In genomic region chr21:35203093-35204021, GRCh38 we compare ENCODE assay signal across 13 cellular contexts.
A peak's percentile ranks its signal among the peaks of the same experiment; 100 is the strongest.
DNase-seq lines count a peak whose midpoint lies in the region; ATAC-seq, FAIRE-seq and TF ChIP-seq lines count a peak whose summit lies in the region.
"Had no signal": no experiment of that assay in that cellular context is flagged by ENCODE, and none has a peak within 500 bp of the region (broad histone marks: within the 10 kb centered on the region; RNA-seq: fewer than 3 reads in every experiment).

No MANE protein-coding gene starts in this region.

- H3K36me3 ChIP-seq in breast epithelium (no peaks in the 10 kb centered on the region), GM12878 (ENCODE audit: control insufficient read depth in 2 of 2, insufficient read depth in 2 of 2, low read length in 1 of 2) (no peaks in the 10 kb centered on the region), vagina (no peaks in the 10 kb centered on the region)

- no peak for TF ChIP-seq RAD21 in GM12878 (IDR thresholded peaks at IDR 0.05; ENCODE audit: insufficient read depth, low read depth, low read length)

- TF ChIP-seq CTCF in MCF 10A (IDR thresholded peaks at IDR 0.05; ENCODE audit: unreplicated experiment): no peak
- TF ChIP-seq CTCF in breast epithelium (IDR thresholded peaks at IDR 0.05): no peak
- no peak for TF ChIP-seq CTCF in GM12878 (IDR thresholded peaks at IDR 0.05 in 2 of 3, conservative IDR thresholded peaks at IDR 0.05 in 1 of 3; ENCODE audit: control insufficient read depth in 2 of 3, extremely low read depth in 1 of 3, insufficient read depth in 1 of 3, low read depth in 3 of 3, low read length in 3 of 3)
- no peak for TF ChIP-seq CTCF in vagina (IDR thresholded peaks at IDR 0.05)

- in situ Hi-C loops in GM12878 (cut with MboI): no loop called here

- H3K9me3 Mint-ChIP-seq in MCF 10A (ENCODE audit: unreplicated experiment): no peaks in the 10 kb centered on the region
- no peaks in the 10 kb centered on the region for H3K9me3 Mint-ChIP-seq in activated naive CD4-positive, alpha-beta T cell treated with anti-CD3 and anti-CD28 coated beads for 36 hours

- TF ChIP-seq EP300 in GM12878 (IDR thresholded peaks at IDR 0.05; ENCODE audit: borderline replicate concordance in 1 of 2, control insufficient read depth in 1 of 2, low read depth in 2 of 2, low read length in 2 of 2): no peak

- no peaks in the 10 kb centered on the region for H3K79me2 ChIP-seq in GM12878 (ENCODE audit: control insufficient read depth, insufficient read depth, low read length)

- SMC1A ChIA-PET in GM12878 (lab: Charles Lee; ENCODE audit: uncharacterized antibody, unreplicated experiment): no interaction called here

- no peaks in the 10 kb centered on the region for H3K27me3 Mint-ChIP-seq in MCF 10A (ENCODE audit: insufficient read depth, unreplicated experiment)
- no peaks in the 10 kb centered on the region for H3K27me3 Mint-ChIP-seq in activated naive CD4-positive, alpha-beta T cell treated with anti-CD3 and anti-CD28 coated beads for 36 hours (ENCODE audit: low read depth)

- no peak overlapping the region for H3K4me2 ChIP-seq in GM12878 (ENCODE audit: control insufficient read depth, insufficient read depth)

- peak; percentile 31 for FAIRE-seq in GM12878 (lab: Jason Lieb, UNC)

- CTCF ChIA-PET in MCF 10A (lab: Yijun Ruan, JAX) (interaction anchor here (1.3 kb wide), 1 partner anchor 197 kb away, joined by 3 read pairs; no protein-coding TSS in a partner anchor), GM12878 (lab: Yijun Ruan, JAX) (no interaction called here)
- CTCF ChIA-PET in activated naive CD4-positive, alpha-beta T cell treated with anti-CD3 and anti-CD28 coated beads for 36 hours (lab: Charles Lee): interaction anchor here (1.3 to 2.3 kb wide), 2 partner anchors 23 to 152 kb away, joined by 5 to 8 read pairs; no protein-coding TSS in a partner anchor

- intact Hi-C loops in MCF 10A (cut with micrococcal nuclease): no loop called here
- intact Hi-C loops in breast epithelium (cut with DNase I; ENCODE audit: low total_unique reads): no loop called here
- intact Hi-C loops in GM12878 (cut with micrococcal nuclease; ENCODE audit: unreplicated experiment): no loop called here
- intact Hi-C loops in vagina (cut with DNase I): no loop called here
- intact Hi-C loops in activated naive CD4-positive, alpha-beta T cell treated with anti-CD3 and anti-CD28 coated beads for 36 hours (cut with micrococcal nuclease): no loop called here

- peaks cover 28% of the 10 kb centered on the region for H3K4me1 Mint-ChIP-seq in MCF 10A (ENCODE audit: insufficient read depth, unreplicated experiment)
- peaks cover 58% of the 10 kb centered on the region for H3K4me1 Mint-ChIP-seq in activated naive CD4-positive, alpha-beta T cell treated with anti-CD3 and anti-CD28 coated beads for 36 hours (ENCODE audit: low read depth)

- H2AFZ ChIP-seq in GM12878 (ENCODE audit: control insufficient read depth, low read depth, low read length): no peak overlapping the region

- BruUV-seq in MCF 10A (replicated peaks; lab: Mats Ljungman, UMichigan): no TSS peak
- BruUV-seq in GM12878 (replicated peaks; lab: Mats Ljungman, UMichigan): no TSS peak

- H3K27ac Mint-ChIP-seq in MCF 10A (ENCODE audit: low read depth, unreplicated experiment): no peak overlapping the region
- H3K27ac Mint-ChIP-seq in activated naive CD4-positive, alpha-beta T cell treated with anti-CD3 and anti-CD28 coated beads for 36 hours: no peak overlapping the region

- no peak overlapping the region for H3K9ac ChIP-seq in GM12878 (ENCODE audit: control insufficient read depth, insufficient read depth, low read length)

- ATAC-seq in GM12878: no peak
- ATAC-seq in GM18502 (IDR thresholded peaks at IDR 0.05; ENCODE audit: poor library complexity, unreplicated experiment): no peak

- H3K9me3 ChIP-seq in breast epithelium (no peaks in the 10 kb centered on the region), GM12878 (replicated peaks; ENCODE audit: control insufficient read depth, insufficient read depth, low read length) (no peaks in the 10 kb centered on the region; the same call in 2 of the 3 replicates), vagina (no peaks in the 10 kb centered on the region)

- no peaks in the 10 kb centered on the region for H4K20me1 ChIP-seq in GM12878 (ENCODE audit: control insufficient read depth, insufficient read depth)

- H3K27ac ChIP-seq in breast epithelium (no peak overlapping the region), GM12878 (ENCODE audit: control insufficient read depth, insufficient read depth) (no peak overlapping the region), vagina (peak overlapping the region; percentile 75)

- H3K4me3 ChIP-seq in breast epithelium (no peak overlapping the region), GM12878 (no peak overlapping the region), vagina (no peak overlapping the region)

- RAD21 ChIA-PET in GM12878 (lab: Charles Lee; ENCODE audit: unreplicated experiment): no interaction called here

- TF ChIP-seq POLR2A in breast epithelium (IDR thresholded peaks at IDR 0.05) (no peak), GM12878 (IDR thresholded peaks at IDR 0.05; ENCODE audit: low read depth, low read length) (no peak), vagina (IDR thresholded peaks at IDR 0.05) (no peak)

- no peaks in the 10 kb centered on the region for H3K36me3 Mint-ChIP-seq in MCF 10A (ENCODE audit: insufficient read depth, unreplicated experiment)
- H3K36me3 Mint-ChIP-seq in activated naive CD4-positive, alpha-beta T cell treated with anti-CD3 and anti-CD28 coated beads for 36 hours (ENCODE audit: low read depth): no peaks in the 10 kb centered on the region

- 44% methylated on average over 11 of the region's 11 CpGs for WGBS in GM12878 (ENCODE audit: insufficient coverage, insufficient replicate concordance, low lambda C conversion rate, missing lambda C conversion rate)

- DNase-seq in MCF 10A (ENCODE audit: unreplicated experiment): peak; percentile 54
- no peak for DNase-seq in breast epithelium (ENCODE audit: low spot score in 2 of 2)
- DNase-seq in GM12878 (ENCODE audit: low read depth, low spot score): no peak
- DNase-seq in kidney tubule cell (ENCODE audit: low spot score): peak; percentile 48
- DNase-seq in vagina (ENCODE audit: extremely low spot score in 2 of 2): no peak
- no peak for DNase-seq in HT-29 (ENCODE audit: low spot score)
- DNase-seq in activated naive CD4-positive, alpha-beta T cell treated with anti-CD3 and anti-CD28 coated beads for 36 hours: no peak
- DNase-seq: activated T-cell treated with anti-CD3 and anti-CD28 coated beads for 4 hours, cerebellar nuclear complex, hippocampal formation, OCI-M1, substantia nigra had no signal

- no peak overlapping the region for H3K4me3 Mint-ChIP-seq in MCF 10A (ENCODE audit: unreplicated experiment)
- H3K4me3 Mint-ChIP-seq in activated naive CD4-positive, alpha-beta T cell treated with anti-CD3 and anti-CD28 coated beads for 36 hours: no peak overlapping the region

- POLR2A ChIA-PET in MCF 10A (lab: Yijun Ruan, JAX) (interaction anchor here (0.9 kb wide), 1 partner anchor 11 kb away, joined by 3 read pairs; no protein-coding TSS in a partner anchor), GM12878 (lab: Charles Lee) (no interaction called here)

- peaks cover 0 to 5% of the 10 kb centered on the region in 2 donors for H3K4me1 ChIP-seq in breast epithelium
- H3K4me1 ChIP-seq in GM12878 (ENCODE audit: control insufficient read depth, insufficient read depth, low read length): peaks cover 23% of the 10 kb centered on the region
- peaks cover 26% of the 10 kb centered on the region for H3K4me1 ChIP-seq in vagina

- H3K27me3 ChIP-seq in breast epithelium (no peaks in the 10 kb centered on the region), GM12878 (replicated peaks in 1 of 2; ENCODE audit: control insufficient read depth in 2 of 2, insufficient read depth in 2 of 2, low read length in 1 of 2) (no peaks in the 10 kb centered on the region), vagina (no peaks in the 10 kb centered on the region)

TF ChIP-seq in GM12878, 131 proteins besides CTCF, POLR2A, EP300 and RAD21 (continues in another document):
- TF ChIP-seq, protein P1, sequence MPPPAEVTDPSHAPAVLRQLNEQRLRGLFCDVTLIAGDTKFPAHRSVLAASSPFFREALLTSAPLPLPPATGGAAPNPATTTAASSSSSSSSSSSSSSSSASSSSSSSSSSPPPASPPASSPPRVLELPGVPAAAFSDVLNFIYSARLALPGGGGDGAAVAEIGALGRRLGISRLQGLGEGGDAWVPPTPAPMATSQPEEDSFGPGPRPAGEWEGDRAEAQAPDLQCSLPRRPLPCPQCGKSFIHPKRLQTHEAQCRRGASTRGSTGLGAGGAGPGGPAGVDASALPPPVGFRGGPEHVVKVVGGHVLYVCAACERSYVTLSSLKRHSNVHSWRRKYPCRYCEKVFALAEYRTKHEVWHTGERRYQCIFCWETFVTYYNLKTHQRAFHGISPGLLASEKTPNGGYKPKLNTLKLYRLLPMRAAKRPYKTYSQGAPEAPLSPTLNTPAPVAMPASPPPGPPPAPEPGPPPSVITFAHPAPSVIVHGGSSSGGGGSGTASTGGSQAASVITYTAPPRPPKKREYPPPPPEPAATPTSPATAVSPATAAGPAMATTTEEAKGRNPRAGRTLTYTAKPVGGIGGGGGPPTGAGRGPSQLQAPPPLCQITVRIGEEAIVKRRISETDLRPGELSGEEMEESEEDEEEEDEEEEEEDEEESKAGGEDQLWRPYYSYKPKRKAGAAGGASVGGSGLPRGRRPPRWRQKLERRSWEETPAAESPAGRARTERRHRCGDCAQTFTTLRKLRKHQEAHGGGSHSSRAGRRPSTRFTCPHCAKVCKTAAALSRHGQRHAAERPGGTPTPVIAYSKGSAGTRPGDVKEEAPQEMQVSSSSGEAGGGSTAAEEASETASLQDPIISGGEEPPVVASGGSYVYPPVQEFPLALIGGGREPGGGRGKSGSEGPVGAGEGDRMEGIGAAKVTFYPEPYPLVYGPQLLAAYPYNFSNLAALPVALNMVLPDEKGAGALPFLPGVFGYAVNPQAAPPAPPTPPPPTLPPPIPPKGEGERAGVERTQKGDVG (CRISPR knock-in tag; IDR thresholded peaks at IDR 0.05): no peak
- TF ChIP-seq STAT3 (IDR thresholded peaks at IDR 0.05; ENCODE audit: low read depth, low read length): no peak
- TF ChIP-seq HCFC1 (IDR thresholded peaks at IDR 0.05; ENCODE audit: low read length): no peak
- no peak for TF ChIP-seq TCF3 (IDR thresholded peaks at IDR 0.05; ENCODE audit: borderline replicate concordance, insufficient read depth, low read depth, low read length)
- no peak for TF ChIP-seq E2F4 (IDR thresholded peaks at IDR 0.05; ENCODE audit: low read depth, low read length)

Comparison
In these comparisons a context has a peak if more than half of its experiments do, and no peak if none do; other contexts are left out.
1. DNase-seq: peak in MCF 10A (single experiment) and kidney tubule cell (single experiment); none in breast epithelium (0 of 2), GM12878 (single experiment), vagina (0 of 2), HT-29 (single experiment) and activated naive CD4-positive, alpha-beta T cell treated with anti-CD3 and anti-CD28 coated beads for 36 hours (single experiment).